15 cellular contexts compared by ENCODE assay signal in the genomic region with DNA sequence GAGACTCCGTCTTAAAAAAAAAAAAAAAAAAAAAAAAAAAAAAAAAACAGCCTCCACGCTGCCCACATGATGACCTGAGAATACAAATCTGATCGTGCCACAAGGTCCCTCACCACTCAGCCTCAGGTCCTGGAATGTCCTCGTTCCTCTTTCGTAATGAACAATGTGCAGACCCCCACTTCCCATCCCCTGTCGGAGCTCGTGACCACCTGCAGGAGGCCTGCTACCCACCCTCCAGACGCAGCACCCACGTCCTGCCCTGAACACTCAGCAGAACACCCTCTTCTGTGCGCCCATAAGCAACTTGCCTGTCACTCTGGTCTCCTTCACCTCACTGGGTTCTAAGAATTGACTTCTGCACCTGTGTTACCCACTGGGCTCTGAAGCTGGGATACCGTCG.
DNase-seq lines count a peak whose midpoint lies in the region; ATAC-seq and TF ChIP-seq lines count a peak whose summit lies in the region.
"Had no signal": no experiment of that assay in that cellular context is flagged by ENCODE, and none has a peak within 500 bp of the region (broad histone marks: within the 10 kb centered on the region; RNA-seq: fewer than 3 reads in every experiment).

No MANE protein-coding gene starts in this region.

- H3K9me2 ChIP-seq in DOHH2 (replicated peaks; ENCODE audit: control insufficient read depth, low read length): no peaks in the 10 kb centered on the region

- H3K9ac ChIP-seq in BLaER1 (no peak overlapping the region), neural progenitor cell (no peak overlapping the region)

- no peaks in the 10 kb centered on the region for H3K36me3 Mint-ChIP-seq in activated B cell treated with CpG ODN at 0.5 μM for 24 hours (ENCODE audit: low read depth)
- H3K36me3 Mint-ChIP-seq in neural progenitor cell: peaks cover 2% of the 10 kb centered on the region

- intact Hi-C loops in activated B cell treated with CpG ODN at 0.5 μM for 24 hours (cut with micrococcal nuclease): no loop called here

- H3K4me3 ChIP-seq in BLaER1 (no peak overlapping the region), DOHH2 (ENCODE audit: low read length) (no peak overlapping the region), neural progenitor cell (no peak overlapping the region)

- H3K27ac ChIP-seq in BLaER1: no peak overlapping the region
- no peak overlapping the region for H3K27ac ChIP-seq in DOHH2 (ENCODE audit: low read depth, low read length)
- H3K27ac ChIP-seq in neural progenitor cell: no peak overlapping the region

- H3K36me3 ChIP-seq in BLaER1: no peaks in the 10 kb centered on the region
- H3K36me3 ChIP-seq in DOHH2 (ENCODE audit: control insufficient read depth, low read length): no peaks in the 10 kb centered on the region
- no peaks in the 10 kb centered on the region for H3K36me3 ChIP-seq in neural progenitor cell

- ATAC-seq in activated B cell treated with CpG ODN at 0.5 μM for 24 hours (ENCODE audit: low read depth): peak; percentile 53
- ATAC-seq: SK-N-SH treated with all-trans-retinoic acid at 6 μM for 48 hours had no signal

- H3F3A ChIP-seq in DOHH2 (ENCODE audit: control insufficient read depth, insufficient read depth): no peaks in the 10 kb centered on the region
- H3F3A ChIP-seq in neural progenitor cell (ENCODE audit: low read depth): no peaks in the 10 kb centered on the region

- DNase-seq in activated B cell treated with CpG ODN at 0.5 μM for 24 hours (no peak), neural progenitor cell (ENCODE audit: low spot score) (no peak), ureter (ENCODE audit: low spot score) (no peak), GM10266 (ENCODE audit: extremely low spot score) (no peak), DMS79 treated with DMSO at 0.1 percent for 48 hours (lab: John Stamatoyannopoulos, UW) (no peak)
- DNase-seq: CD8-positive, alpha-beta memory T cell; H7; NCI-H1417 treated with DMSO at 0.1 percent for 48 hours; NCI-H2029; NCI-H2171 treated with DMSO at 0.1 percent for 48 hours; NCI-H82; SHP77 had no signal

- H3K9me3 Mint-ChIP-seq in activated B cell treated with CpG ODN at 0.5 μM for 24 hours (peaks cover 4% of the 10 kb centered on the region), neural progenitor cell (peaks cover 6% of the 10 kb centered on the region)

- CTCF ChIA-PET in activated B cell treated with CpG ODN at 0.5 μM for 24 hours (lab: Charles Lee): no interaction called here

- no peak overlapping the region for H2AFZ ChIP-seq in neural progenitor cell (replicated peaks)

- H3K27ac Mint-ChIP-seq in activated B cell treated with CpG ODN at 0.5 μM for 24 hours (peak overlapping the region; percentile 46), neural progenitor cell (peak overlapping the region; percentile 66)

- H3K4me3 Mint-ChIP-seq in activated B cell treated with CpG ODN at 0.5 μM for 24 hours: peak overlapping the region; percentile 24
- H3K4me3 Mint-ChIP-seq in neural progenitor cell: no peak overlapping the region

- H3K9me3 ChIP-seq in BLaER1 (peaks cover 10% of the 10 kb centered on the region), DOHH2 (ENCODE audit: control insufficient read depth, insufficient read depth, low read length) (peaks cover 12% of the 10 kb centered on the region), neural progenitor cell (ENCODE audit: low read depth) (no peaks in the 10 kb centered on the region)

- H3K27me3 ChIP-seq in BLaER1 (no peaks in the 10 kb centered on the region), DOHH2 (ENCODE audit: control insufficient read depth, low read length) (no peaks in the 10 kb centered on the region), neural progenitor cell (no peaks in the 10 kb centered on the region)

- TF ChIP-seq CTCF in DOHH2 (IDR thresholded peaks at IDR 0.05; ENCODE audit: low read depth, low read length, poor library complexity, severe bottlenecking) (no peak), activated B cell treated with CpG ODN at 0.5 μM for 24 hours (IDR thresholded peaks at IDR 0.05) (no peak), neural progenitor cell (IDR thresholded peaks at IDR 0.05) (no peak), GM10266 (IDR thresholded peaks at IDR 0.05; ENCODE audit: control insufficient read depth, insufficient read depth, low read depth, missing control alignments) (no peak)

- H3K4me2 ChIP-seq in BLaER1: peak overlapping the region; percentile 69; the same call in 1 of the 2 replicates
- peak overlapping the region; percentile 7; the same call in 1 of the 2 replicates for H3K4me2 ChIP-seq in DOHH2 (ENCODE audit: low read length)
- H3K4me2 ChIP-seq in neural progenitor cell: no peak overlapping the region

- H4K20me1 ChIP-seq in BLaER1 (no peaks in the 10 kb centered on the region), DOHH2 (ENCODE audit: control insufficient read depth, insufficient read depth, low read depth, low read length) (no peaks in the 10 kb centered on the region), neural progenitor cell (ENCODE audit: low read depth) (no peaks in the 10 kb centered on the region)

- H3K79me2 ChIP-seq in DOHH2 (ENCODE audit: control insufficient read depth, low read length) (no peaks in the 10 kb centered on the region), neural progenitor cell (ENCODE audit: low read depth) (no peaks in the 10 kb centered on the region)

- H3K4me1 Mint-ChIP-seq in activated B cell treated with CpG ODN at 0.5 μM for 24 hours (peaks cover 21% of the 10 kb centered on the region), neural progenitor cell (peaks cover 38% of the 10 kb centered on the region)

- H3K4me1 ChIP-seq in BLaER1: peaks cover 50% of the 10 kb centered on the region
- H3K4me1 ChIP-seq in DOHH2 (ENCODE audit: control insufficient read depth, low read length): peaks cover 20% of the 10 kb centered on the region
- no peaks in the 10 kb centered on the region for H3K4me1 ChIP-seq in neural progenitor cell

- H3K27me3 Mint-ChIP-seq in activated B cell treated with CpG ODN at 0.5 μM for 24 hours (peaks cover 2% of the 10 kb centered on the region), neural progenitor cell (ENCODE audit: insufficient read depth, low read depth) (peaks cover 22% of the 10 kb centered on the region)
- H3K27me3 Mint-ChIP-seq: CD8-positive, alpha-beta memory T cell had no signal

- POLR2A ChIA-PET in activated B cell treated with CpG ODN at 0.5 μM for 24 hours (lab: Charles Lee): interaction anchor here (0.6 to 1.2 kb wide), 4 partner anchors 36 to 409 kb away, joined by 5 to 13 read pairs (median 8); no protein-coding TSS in a partner anchor
